In the genomic region with DNA sequence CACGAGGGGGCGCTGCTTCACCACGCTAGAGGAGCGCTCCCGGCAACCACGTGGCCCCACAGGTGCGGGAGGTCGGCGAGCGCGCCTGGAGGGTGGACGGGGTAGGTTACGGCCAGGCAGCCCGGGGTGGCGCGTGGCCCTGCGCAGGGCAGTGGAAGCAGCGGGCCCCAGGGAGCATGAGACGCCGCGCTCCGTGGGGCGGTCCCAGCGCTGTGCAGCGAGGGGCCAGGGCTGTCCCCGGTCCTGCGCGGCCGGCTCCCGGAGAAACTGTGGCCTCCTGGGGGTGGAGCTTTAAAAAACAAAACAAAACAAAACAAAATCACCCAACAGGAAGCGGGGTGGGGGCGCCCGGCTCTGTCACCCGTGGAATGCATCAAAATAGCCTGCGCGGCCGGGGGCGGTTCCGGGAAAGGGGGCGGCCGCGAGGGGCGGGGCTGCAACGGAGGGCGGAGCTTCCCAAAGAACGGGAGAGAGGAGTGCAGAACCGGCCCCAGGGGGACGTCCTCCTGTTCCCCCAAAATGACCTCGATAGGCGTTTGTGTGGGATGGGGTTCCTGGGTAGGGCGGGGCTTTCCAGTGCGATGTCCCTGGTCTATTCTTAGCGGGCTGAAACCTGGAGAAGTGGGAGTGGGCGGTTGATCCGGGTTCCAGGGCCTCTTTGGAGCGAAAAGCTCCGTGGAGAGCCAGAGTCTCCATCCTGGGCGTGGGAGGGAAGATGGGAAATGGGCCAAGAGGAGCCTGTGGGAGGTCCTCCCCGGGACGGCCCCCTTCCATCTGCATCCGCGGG, we compare ENCODE assay signal across 1 cellular context.
TF ChIP-seq lines count a peak whose summit lies in the region.

No MANE protein-coding gene starts in this region.

TF ChIP-seq in GM12878, 131 proteins besides CTCF, POLR2A, EP300 and RAD21 (continued from another document and continues in another):
- no peak for TF ChIP-seq RCOR1 (conservative IDR thresholded peaks at IDR 0.05; ENCODE audit: low read depth, low read length)
- no peak for TF ChIP-seq ESRRA (IDR thresholded peaks at IDR 0.05; ENCODE audit: low read length)
- peak; percentile 87 for TF ChIP-seq MYC (IDR thresholded peaks at IDR 0.05; ENCODE audit: insufficient read depth, insufficient read length, insufficient replicate concordance, low read length, severe bottlenecking)
- TF ChIP-seq CHD4 (IDR thresholded peaks at IDR 0.05): no peak
- TF ChIP-seq ATF7 (IDR thresholded peaks at IDR 0.05; ENCODE audit: low read depth): no peak
- no peak for TF ChIP-seq MTA3 (IDR thresholded peaks at IDR 0.05; ENCODE audit: borderline replicate concordance, low read length)
- peak; percentile 18 to 72; a peak in 2 of 4 replicates for TF ChIP-seq BHLHE40 (IDR thresholded peaks at IDR 0.05; ENCODE audit: borderline replicate concordance in 1 of 2, low read depth in 2 of 2, low read length in 1 of 2)
- no peak for TF ChIP-seq NFXL1 (IDR thresholded peaks at IDR 0.05; ENCODE audit: borderline replicate concordance)
- TF ChIP-seq, protein P1, sequence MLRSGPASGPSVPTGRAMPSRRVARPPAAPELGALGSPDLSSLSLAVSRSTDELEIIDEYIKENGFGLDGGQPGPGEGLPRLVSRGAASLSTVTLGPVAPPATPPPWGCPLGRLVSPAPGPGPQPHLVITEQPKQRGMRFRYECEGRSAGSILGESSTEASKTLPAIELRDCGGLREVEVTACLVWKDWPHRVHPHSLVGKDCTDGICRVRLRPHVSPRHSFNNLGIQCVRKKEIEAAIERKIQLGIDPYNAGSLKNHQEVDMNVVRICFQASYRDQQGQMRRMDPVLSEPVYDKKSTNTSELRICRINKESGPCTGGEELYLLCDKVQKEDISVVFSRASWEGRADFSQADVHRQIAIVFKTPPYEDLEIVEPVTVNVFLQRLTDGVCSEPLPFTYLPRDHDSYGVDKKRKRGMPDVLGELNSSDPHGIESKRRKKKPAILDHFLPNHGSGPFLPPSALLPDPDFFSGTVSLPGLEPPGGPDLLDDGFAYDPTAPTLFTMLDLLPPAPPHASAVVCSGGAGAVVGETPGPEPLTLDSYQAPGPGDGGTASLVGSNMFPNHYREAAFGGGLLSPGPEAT (IDR thresholded peaks at IDR 0.05; ENCODE audit: low read depth): peak; percentile 37; the same call in 1 of the 2 replicates
- TF ChIP-seq, protein P2, sequence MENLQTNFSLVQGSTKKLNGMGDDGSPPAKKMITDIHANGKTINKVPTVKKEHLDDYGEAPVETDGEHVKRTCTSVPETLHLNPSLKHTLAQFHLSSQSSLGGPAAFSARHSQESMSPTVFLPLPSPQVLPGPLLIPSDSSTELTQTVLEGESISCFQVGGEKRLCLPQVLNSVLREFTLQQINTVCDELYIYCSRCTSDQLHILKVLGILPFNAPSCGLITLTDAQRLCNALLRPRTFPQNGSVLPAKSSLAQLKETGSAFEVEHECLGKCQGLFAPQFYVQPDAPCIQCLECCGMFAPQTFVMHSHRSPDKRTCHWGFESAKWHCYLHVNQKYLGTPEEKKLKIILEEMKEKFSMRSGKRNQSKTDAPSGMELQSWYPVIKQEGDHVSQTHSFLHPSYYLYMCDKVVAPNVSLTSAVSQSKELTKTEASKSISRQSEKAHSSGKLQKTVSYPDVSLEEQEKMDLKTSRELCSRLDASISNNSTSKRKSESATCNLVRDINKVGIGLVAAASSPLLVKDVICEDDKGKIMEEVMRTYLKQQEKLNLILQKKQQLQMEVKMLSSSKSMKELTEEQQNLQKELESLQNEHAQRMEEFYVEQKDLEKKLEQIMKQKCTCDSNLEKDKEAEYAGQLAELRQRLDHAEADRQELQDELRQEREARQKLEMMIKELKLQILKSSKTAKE (IDR thresholded peaks at IDR 0.05; ENCODE audit: low read depth, poor library complexity, severe bottlenecking): no peak
- no peak for TF ChIP-seq PAX8 (IDR thresholded peaks at IDR 0.05)
- no peak for TF ChIP-seq MEF2A (IDR thresholded peaks at IDR 0.05; ENCODE audit: insufficient read depth, low read depth, low read length)
- no peak for TF ChIP-seq TCF7 (IDR thresholded peaks at IDR 0.05; ENCODE audit: borderline replicate concordance)
- TF ChIP-seq, protein P3, sequence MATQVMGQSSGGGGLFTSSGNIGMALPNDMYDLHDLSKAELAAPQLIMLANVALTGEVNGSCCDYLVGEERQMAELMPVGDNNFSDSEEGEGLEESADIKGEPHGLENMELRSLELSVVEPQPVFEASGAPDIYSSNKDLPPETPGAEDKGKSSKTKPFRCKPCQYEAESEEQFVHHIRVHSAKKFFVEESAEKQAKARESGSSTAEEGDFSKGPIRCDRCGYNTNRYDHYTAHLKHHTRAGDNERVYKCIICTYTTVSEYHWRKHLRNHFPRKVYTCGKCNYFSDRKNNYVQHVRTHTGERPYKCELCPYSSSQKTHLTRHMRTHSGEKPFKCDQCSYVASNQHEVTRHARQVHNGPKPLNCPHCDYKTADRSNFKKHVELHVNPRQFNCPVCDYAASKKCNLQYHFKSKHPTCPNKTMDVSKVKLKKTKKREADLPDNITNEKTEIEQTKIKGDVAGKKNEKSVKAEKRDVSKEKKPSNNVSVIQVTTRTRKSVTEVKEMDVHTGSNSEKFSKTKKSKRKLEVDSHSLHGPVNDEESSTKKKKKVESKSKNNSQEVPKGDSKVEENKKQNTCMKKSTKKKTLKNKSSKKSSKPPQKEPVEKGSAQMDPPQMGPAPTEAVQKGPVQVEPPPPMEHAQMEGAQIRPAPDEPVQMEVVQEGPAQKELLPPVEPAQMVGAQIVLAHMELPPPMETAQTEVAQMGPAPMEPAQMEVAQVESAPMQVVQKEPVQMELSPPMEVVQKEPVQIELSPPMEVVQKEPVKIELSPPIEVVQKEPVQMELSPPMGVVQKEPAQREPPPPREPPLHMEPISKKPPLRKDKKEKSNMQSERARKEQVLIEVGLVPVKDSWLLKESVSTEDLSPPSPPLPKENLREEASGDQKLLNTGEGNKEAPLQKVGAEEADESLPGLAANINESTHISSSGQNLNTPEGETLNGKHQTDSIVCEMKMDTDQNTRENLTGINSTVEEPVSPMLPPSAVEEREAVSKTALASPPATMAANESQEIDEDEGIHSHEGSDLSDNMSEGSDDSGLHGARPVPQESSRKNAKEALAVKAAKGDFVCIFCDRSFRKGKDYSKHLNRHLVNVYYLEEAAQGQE (IDR thresholded peaks at IDR 0.05; ENCODE audit: low read depth, low read length): no peak
- no peak for TF ChIP-seq SREBF2 (IDR thresholded peaks at IDR 0.05; ENCODE audit: low read length)
- TF ChIP-seq, protein P4, sequence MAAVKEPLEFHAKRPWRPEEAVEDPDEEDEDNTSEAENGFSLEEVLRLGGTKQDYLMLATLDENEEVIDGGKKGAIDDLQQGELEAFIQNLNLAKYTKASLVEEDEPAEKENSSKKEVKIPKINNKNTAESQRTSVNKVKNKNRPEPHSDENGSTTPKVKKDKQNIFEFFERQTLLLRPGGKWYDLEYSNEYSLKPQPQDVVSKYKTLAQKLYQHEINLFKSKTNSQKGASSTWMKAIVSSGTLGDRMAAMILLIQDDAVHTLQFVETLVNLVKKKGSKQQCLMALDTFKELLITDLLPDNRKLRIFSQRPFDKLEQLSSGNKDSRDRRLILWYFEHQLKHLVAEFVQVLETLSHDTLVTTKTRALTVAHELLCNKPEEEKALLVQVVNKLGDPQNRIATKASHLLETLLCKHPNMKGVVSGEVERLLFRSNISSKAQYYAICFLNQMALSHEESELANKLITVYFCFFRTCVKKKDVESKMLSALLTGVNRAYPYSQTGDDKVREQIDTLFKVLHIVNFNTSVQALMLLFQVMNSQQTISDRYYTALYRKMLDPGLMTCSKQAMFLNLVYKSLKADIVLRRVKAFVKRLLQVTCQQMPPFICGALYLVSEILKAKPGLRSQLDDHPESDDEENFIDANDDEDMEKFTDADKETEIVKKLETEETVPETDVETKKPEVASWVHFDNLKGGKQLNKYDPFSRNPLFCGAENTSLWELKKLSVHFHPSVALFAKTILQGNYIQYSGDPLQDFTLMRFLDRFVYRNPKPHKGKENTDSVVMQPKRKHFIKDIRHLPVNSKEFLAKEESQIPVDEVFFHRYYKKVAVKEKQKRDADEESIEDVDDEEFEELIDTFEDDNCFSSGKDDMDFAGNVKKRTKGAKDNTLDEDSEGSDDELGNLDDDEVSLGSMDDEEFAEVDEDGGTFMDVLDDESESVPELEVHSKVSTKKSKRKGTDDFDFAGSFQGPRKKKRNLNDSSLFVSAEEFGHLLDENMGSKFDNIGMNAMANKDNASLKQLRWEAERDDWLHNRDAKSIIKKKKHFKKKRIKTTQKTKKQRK (IDR thresholded peaks at IDR 0.05; ENCODE audit: low read depth, low read length): no peak
- TF ChIP-seq FOS (IDR thresholded peaks at IDR 0.05; ENCODE audit: borderline replicate concordance, extremely low read depth, insufficient read length): no peak
- TF ChIP-seq SREBF1 (IDR thresholded peaks at IDR 0.05; ENCODE audit: low read length): no peak
- no peak for TF ChIP-seq EED (IDR thresholded peaks at IDR 0.05; ENCODE audit: low read depth)
- TF ChIP-seq BMI1 (IDR thresholded peaks at IDR 0.05; ENCODE audit: borderline replicate concordance): no peak
- peak; percentile 90 for TF ChIP-seq SMC3 (IDR thresholded peaks at IDR 0.05; ENCODE audit: borderline replicate concordance, low read length)
- TF ChIP-seq, protein P5, sequence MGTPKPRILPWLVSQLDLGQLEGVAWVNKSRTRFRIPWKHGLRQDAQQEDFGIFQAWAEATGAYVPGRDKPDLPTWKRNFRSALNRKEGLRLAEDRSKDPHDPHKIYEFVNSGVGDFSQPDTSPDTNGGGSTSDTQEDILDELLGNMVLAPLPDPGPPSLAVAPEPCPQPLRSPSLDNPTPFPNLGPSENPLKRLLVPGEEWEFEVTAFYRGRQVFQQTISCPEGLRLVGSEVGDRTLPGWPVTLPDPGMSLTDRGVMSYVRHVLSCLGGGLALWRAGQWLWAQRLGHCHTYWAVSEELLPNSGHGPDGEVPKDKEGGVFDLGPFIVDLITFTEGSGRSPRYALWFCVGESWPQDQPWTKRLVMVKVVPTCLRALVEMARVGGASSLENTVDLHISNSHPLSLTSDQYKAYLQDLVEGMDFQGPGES (IDR thresholded peaks at IDR 0.05): no peak
- no peak for TF ChIP-seq HCFC1 (IDR thresholded peaks at IDR 0.05; ENCODE audit: low read length)
- TF ChIP-seq NR2C2 (IDR thresholded peaks at IDR 0.05; ENCODE audit: borderline replicate concordance, control insufficient read depth, insufficient read length, low read depth): no peak
- no peak for TF ChIP-seq SPI1 (IDR thresholded peaks at IDR 0.05; ENCODE audit: borderline replicate concordance, insufficient read depth, low read depth, low read length)
- 0 out of 2 replicates have a peak, but pooled peaks have one; percentile 9 for TF ChIP-seq PAX5 (IDR thresholded peaks at IDR 0.05; ENCODE audit: borderline replicate concordance, low read depth, low read length)
- TF ChIP-seq CBX5 (IDR thresholded peaks at IDR 0.05; ENCODE audit: low read depth): no peak
- TF ChIP-seq CBX3 (IDR thresholded peaks at IDR 0.05; ENCODE audit: borderline replicate concordance, low read depth): no peak
- 0 out of 2 replicates have a peak, but pooled peaks have one; percentile 3 for TF ChIP-seq RUNX3 (IDR thresholded peaks at IDR 0.05; ENCODE audit: low read length)
- 0 out of 2 replicates have a peak, but pooled peaks have one; percentile 12 for TF ChIP-seq CREB1 (IDR thresholded peaks at IDR 0.05; ENCODE audit: low read depth)
- TF ChIP-seq, protein P6, sequence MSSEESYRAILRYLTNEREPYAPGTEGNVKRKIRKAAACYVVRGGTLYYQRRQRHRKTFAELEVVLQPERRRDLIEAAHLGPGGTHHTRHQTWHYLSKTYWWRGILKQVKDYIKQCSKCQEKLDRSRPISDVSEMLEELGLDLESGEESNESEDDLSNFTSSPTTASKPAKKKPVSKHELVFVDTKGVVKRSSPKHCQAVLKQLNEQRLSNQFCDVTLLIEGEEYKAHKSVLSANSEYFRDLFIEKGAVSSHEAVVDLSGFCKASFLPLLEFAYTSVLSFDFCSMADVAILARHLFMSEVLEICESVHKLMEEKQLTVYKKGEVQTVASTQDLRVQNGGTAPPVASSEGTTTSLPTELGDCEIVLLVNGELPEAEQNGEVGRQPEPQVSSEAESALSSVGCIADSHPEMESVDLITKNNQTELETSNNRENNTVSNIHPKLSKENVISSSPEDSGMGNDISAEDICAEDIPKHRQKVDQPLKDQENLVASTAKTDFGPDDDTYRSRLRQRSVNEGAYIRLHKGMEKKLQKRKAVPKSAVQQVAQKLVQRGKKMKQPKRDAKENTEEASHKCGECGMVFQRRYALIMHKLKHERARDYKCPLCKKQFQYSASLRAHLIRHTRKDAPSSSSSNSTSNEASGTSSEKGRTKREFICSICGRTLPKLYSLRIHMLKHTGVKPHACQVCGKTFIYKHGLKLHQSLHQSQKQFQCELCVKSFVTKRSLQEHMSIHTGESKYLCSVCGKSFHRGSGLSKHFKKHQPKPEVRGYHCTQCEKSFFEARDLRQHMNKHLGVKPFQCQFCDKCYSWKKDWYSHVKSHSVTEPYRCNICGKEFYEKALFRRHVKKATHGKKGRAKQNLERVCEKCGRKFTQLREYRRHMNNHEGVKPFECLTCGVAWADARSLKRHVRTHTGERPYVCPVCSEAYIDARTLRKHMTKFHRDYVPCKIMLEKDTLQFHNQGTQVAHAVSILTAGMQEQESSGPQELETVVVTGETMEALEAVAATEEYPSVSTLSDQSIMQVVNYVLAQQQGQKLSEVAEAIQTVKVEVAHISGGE (CRISPR knock-in tag; IDR thresholded peaks at IDR 0.05): no peak
- TF ChIP-seq ETV6 (conservative IDR thresholded peaks at IDR 0.05 in 1 of 2, IDR thresholded peaks at IDR 0.05 in 1 of 2; ENCODE audit: borderline replicate concordance in 1 of 2, low read depth in 1 of 2): no peak
- no peak for TF ChIP-seq ZZZ3 (IDR thresholded peaks at IDR 0.05; ENCODE audit: control insufficient read depth, insufficient read length, low read depth)
- peak in 1 of 2 experiments; percentile 65; a peak in 1 of 3 replicates for TF ChIP-seq EGR1 (IDR thresholded peaks at IDR 0.05; ENCODE audit: borderline replicate concordance in 1 of 2, low read depth in 2 of 2, low read length in 2 of 2)
- TF ChIP-seq MTA2 (IDR thresholded peaks at IDR 0.05; ENCODE audit: low read depth): no peak
- peak; percentile 87; the same call in 1 of the 2 replicates for TF ChIP-seq BACH1 (IDR thresholded peaks at IDR 0.05; ENCODE audit: borderline replicate concordance)
- TF ChIP-seq EZH2 (IDR thresholded peaks at IDR 0.05; ENCODE audit: borderline replicate concordance, control insufficient read depth, low read depth, low read length): no peak
- TF ChIP-seq ZNF622 (IDR thresholded peaks at IDR 0.05): no peak
- TF ChIP-seq, protein P7, sequence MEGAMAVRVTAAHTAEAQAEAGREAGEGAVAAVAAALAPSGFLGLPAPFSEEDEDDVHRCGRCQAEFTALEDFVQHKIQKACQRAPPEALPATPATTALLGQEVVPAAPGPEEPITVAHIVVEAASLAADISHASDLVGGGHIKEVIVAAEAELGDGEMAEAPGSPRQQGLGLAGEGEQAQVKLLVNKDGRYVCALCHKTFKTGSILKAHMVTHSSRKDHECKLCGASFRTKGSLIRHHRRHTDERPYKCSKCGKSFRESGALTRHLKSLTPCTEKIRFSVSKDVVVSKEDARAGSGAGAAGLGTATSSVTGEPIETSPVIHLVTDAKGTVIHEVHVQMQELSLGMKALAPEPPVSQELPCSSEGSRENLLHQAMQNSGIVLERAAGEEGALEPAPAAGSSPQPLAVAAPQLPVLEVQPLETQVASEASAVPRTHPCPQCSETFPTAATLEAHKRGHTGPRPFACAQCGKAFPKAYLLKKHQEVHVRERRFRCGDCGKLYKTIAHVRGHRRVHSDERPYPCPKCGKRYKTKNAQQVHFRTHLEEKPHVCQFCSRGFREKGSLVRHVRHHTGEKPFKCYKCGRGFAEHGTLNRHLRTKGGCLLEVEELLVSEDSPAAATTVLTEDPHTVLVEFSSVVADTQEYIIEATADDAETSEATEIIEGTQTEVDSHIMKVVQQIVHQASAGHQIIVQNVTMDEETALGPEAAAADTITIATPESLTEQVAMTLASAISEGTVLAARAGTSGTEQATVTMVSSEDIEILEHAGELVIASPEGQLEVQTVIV (IDR thresholded peaks at IDR 0.05; ENCODE audit: borderline replicate concordance, partially characterized antibody): no peak
- no peak for TF ChIP-seq NFYA (IDR thresholded peaks at IDR 0.05; ENCODE audit: borderline replicate concordance, low read depth, low read length)
- TF ChIP-seq HDGF (IDR thresholded peaks at IDR 0.05): no peak
